Comparison of ENCODE assay signal across 10 cellular contexts in the genomic region with DNA sequence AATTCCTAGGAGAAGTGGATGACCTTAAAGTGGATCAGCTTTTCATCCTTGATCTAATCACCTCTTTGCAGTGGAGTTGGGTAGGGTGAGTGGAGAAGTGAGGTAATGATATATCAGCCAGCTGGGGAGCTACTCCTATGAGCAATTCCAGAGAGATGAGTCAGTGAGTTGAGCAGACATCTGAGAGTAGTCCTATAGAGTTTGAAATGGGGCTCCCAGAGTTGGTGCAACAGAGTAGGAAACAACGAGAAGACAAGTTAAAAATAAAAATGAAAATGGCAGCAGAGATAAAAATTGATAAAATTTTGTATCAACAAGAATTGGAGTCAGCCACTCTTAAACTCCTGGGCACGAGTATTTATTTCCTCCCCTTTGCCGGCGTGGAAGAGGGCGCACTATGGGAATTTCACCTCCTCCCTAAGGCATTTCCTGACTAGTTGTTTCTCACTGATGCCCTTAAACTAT.
DNase-seq lines count a peak whose midpoint lies in the region; ATAC-seq and TF ChIP-seq lines count a peak whose summit lies in the region.
"Had no signal": no experiment of that assay in that cellular context is flagged by ENCODE, and none has a peak within 500 bp of the region (broad histone marks: within the 10 kb centered on the region; RNA-seq: fewer than 3 reads in every experiment).

No MANE protein-coding gene starts in this region.

- in situ Hi-C loops in GM13976 (cut with MboI; ENCODE audit: low sequenced_read_pairs, unreplicated experiment): no loop called here

- peaks cover 33% of the 10 kb centered on the region for H3K4me1 ChIP-seq in foreskin keratinocyte

- ATAC-seq in SK-N-SH treated with all-trans-retinoic acid at 6 μM for 48 hours (peak; percentile 95), foreskin keratinocyte (peak; percentile 99), HG02798 (IDR thresholded peaks at IDR 0.05; ENCODE audit: poor library complexity, unreplicated experiment) (no peak)

- TF ChIP-seq CTCF in HFFc6 (IDR thresholded peaks at IDR 0.05) (no peak), foreskin keratinocyte (conservative IDR thresholded peaks at IDR 0.05) (no peak), retinal pigment epithelial cell (conservative IDR thresholded peaks at IDR 0.05; ENCODE audit: low read depth, low read length) (no peak), GM13976 (IDR thresholded peaks at IDR 0.05; ENCODE audit: borderline replicate concordance, control extremely low read depth, extremely low read depth, insufficient read depth, missing control alignments) (no peak)

- peak overlapping the region; percentile 39; the same call in 1 of the 2 replicates for H3K4me3 Mint-ChIP-seq in HFFc6
- H3K4me3 Mint-ChIP-seq: activated CD4-positive, alpha-beta T cell treated with anti-CD3 and anti-CD28 coated beads, Interleukin-2, amount 10 ng/mL, durations not matched to agents 7 days and 5 days had no signal

- peak overlapping the region; percentile 24 for H3K27ac ChIP-seq in foreskin keratinocyte

- H3K27ac Mint-ChIP-seq in HFFc6: peak overlapping the region; percentile 39
- H3K27ac Mint-ChIP-seq: activated CD4-positive, alpha-beta T cell treated with anti-CD3 and anti-CD28 coated beads, Interleukin-2, amount 10 ng/mL, durations not matched to agents 7 days and 5 days had no signal

- DNase-seq in HFFc6 (peak; percentile 81), foreskin keratinocyte (peak; percentile 90 to 95), retinal pigment epithelial cell (ENCODE audit: low read depth) (peak; percentile 64), occipital lobe (lab: John Stamatoyannopoulos, UW) (no peak), GM13976 (ENCODE audit: low spot score) (no peak)
- no peak for DNase-seq in activated CD8-positive, alpha-beta memory T cell treated with anti-CD3 and anti-CD28 coated beads, Interleukin-2, amount 50 U/mL, for 48 hours
- DNase-seq: activated CD4-positive, alpha-beta T cell treated with anti-CD3 and anti-CD28 coated beads, Interleukin-2, amount 10 ng/mL, durations not matched to agents 7 days and 5 days; NCI-H748 treated with DMSO at 0.1 percent for 48 hours had no signal

- H3K4me1 Mint-ChIP-seq in HFFc6 (ENCODE audit: low read depth): peaks cover 62% of the 10 kb centered on the region
- H3K4me1 Mint-ChIP-seq: activated CD4-positive, alpha-beta T cell treated with anti-CD3 and anti-CD28 coated beads, Interleukin-2, amount 10 ng/mL, durations not matched to agents 7 days and 5 days had no signal

- no peaks in the 10 kb centered on the region for H3K9me3 Mint-ChIP-seq in HFFc6
- H3K9me3 Mint-ChIP-seq: activated CD4-positive, alpha-beta T cell treated with anti-CD3 and anti-CD28 coated beads, Interleukin-2, amount 10 ng/mL, durations not matched to agents 7 days and 5 days had no signal

- H3K4me3 ChIP-seq in retinal pigment epithelial cell (ENCODE audit: low read length): no peak overlapping the region

- H3K27me3 ChIP-seq in foreskin keratinocyte: no peaks in the 10 kb centered on the region

- no peaks in the 10 kb centered on the region for H3K27me3 Mint-ChIP-seq in HFFc6 (ENCODE audit: insufficient read depth)

- no peaks in the 10 kb centered on the region for H3K36me3 Mint-ChIP-seq in HFFc6 (ENCODE audit: low read depth)

TF ChIP-seq in SK-N-SH treated with all-trans-retinoic acid at 6 μM for 48 hours, 23 proteins besides CTCF, POLR2A, EP300 and RAD21 (continues in another document):
- TF ChIP-seq ISL1 (CRISPR knock-in tag; IDR thresholded peaks at IDR 0.05) (peak; percentile 80), ZC3H10 (CRISPR knock-in tag; IDR thresholded peaks at IDR 0.05) (no peak), TOX (CRISPR knock-in tag; IDR thresholded peaks at IDR 0.05; ENCODE audit: borderline replicate concordance) (no peak), ZNF8 (CRISPR knock-in tag; IDR thresholded peaks at IDR 0.05) (no peak), PPARA (CRISPR knock-in tag; IDR thresholded peaks at IDR 0.05; ENCODE audit: borderline replicate concordance) (no peak), CSRNP3 (CRISPR knock-in tag; IDR thresholded peaks at IDR 0.05) (no peak), TSHZ2 (CRISPR knock-in tag; IDR thresholded peaks at IDR 0.05) (no peak), CSDC2 (CRISPR knock-in tag; IDR thresholded peaks at IDR 0.05) (no peak), ZFP30 (CRISPR knock-in tag; IDR thresholded peaks at IDR 0.05) (no peak), BACH2 (CRISPR knock-in tag; IDR thresholded peaks at IDR 0.05; ENCODE audit: borderline replicate concordance) (no peak), OSR1 (CRISPR knock-in tag; IDR thresholded peaks at IDR 0.05) (0 out of 2 replicates have a peak, but pooled peaks have one; percentile 16), SNAI2 (CRISPR knock-in tag; IDR thresholded peaks at IDR 0.05) (no peak), ZNF70 (CRISPR knock-in tag; IDR thresholded peaks at IDR 0.05) (no peak)
- TF ChIP-seq, protein P1, sequence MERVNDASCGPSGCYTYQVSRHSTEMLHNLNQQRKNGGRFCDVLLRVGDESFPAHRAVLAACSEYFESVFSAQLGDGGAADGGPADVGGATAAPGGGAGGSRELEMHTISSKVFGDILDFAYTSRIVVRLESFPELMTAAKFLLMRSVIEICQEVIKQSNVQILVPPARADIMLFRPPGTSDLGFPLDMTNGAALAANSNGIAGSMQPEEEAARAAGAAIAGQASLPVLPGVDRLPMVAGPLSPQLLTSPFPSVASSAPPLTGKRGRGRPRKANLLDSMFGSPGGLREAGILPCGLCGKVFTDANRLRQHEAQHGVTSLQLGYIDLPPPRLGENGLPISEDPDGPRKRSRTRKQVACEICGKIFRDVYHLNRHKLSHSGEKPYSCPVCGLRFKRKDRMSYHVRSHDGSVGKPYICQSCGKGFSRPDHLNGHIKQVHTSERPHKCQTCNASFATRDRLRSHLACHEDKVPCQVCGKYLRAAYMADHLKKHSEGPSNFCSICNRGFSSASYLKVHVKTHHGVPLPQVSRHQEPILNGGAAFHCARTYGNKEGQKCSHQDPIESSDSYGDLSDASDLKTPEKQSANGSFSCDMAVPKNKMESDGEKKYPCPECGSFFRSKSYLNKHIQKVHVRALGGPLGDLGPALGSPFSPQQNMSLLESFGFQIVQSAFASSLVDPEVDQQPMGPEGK (CRISPR knock-in tag; IDR thresholded peaks at IDR 0.05; ENCODE audit: borderline replicate concordance): peak; percentile 32; the same call in 1 of the 2 replicates
- TF ChIP-seq, protein P2, sequence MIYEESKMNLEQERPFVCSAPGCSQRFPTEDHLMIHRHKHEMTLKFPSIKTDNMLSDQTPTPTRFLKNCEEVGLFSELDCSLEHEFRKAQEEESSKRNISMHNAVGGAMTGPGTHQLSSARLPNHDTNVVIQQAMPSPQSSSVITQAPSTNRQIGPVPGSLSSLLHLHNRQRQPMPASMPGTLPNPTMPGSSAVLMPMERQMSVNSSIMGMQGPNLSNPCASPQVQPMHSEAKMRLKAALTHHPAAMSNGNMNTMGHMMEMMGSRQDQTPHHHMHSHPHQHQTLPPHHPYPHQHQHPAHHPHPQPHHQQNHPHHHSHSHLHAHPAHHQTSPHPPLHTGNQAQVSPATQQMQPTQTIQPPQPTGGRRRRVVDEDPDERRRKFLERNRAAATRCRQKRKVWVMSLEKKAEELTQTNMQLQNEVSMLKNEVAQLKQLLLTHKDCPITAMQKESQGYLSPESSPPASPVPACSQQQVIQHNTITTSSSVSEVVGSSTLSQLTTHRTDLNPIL (CRISPR knock-in tag; IDR thresholded peaks at IDR 0.05; ENCODE audit: low read depth): no peak

Comparison
In these comparisons a context has a peak if more than half of its experiments do, and no peak if none do; other contexts are left out.
1. DNase-seq: peak in HFFc6 (single experiment), foreskin keratinocyte (2 of 2) and retinal pigment epithelial cell (single experiment); none in occipital lobe (single experiment), GM13976 (single experiment) and activated CD8-positive, alpha-beta memory T cell treated with anti-CD3 and anti-CD28 coated beads, Interleukin-2, amount 50 U/mL, for 48 hours (single experiment).